10 cellular contexts compared by ENCODE assay signal in genomic region chr5:177537389-177538361, GRCh38. TPM values are rescaled to one million over a fixed set of nuclear protein-coding genes. Genes with fewer than 3 reads are reported as not detected.
DNase-seq lines count a peak whose midpoint lies in the region; ATAC-seq and TF ChIP-seq lines count a peak whose summit lies in the region.
"Had no signal": no experiment of that assay in that cellular context is flagged by ENCODE, and none has a peak within 500 bp of the region (broad histone marks: within the 10 kb centered on the region; RNA-seq: fewer than 3 reads in every experiment).

No MANE protein-coding gene starts in this region.

- in situ Hi-C loops in Caki2 (cut with HindIII; ENCODE audit: low pct_unique_long_range_greater_than_20kb, low sequenced_read_pairs): no loop called here

- no peak overlapping the region for H3K4me3 Mint-ChIP-seq in activated CD8-positive, alpha-beta T cell treated with anti-CD3 and anti-CD28 coated beads, Interleukin-2, amount 10 ng/mL, durations not matched to agents 7 days and 5 days

- no peak for TF ChIP-seq EP300 in sigmoid colon (IDR thresholded peaks at IDR 0.05)

- no peaks in the 10 kb centered on the region for H3K27me3 ChIP-seq in foreskin keratinocyte
- no peaks in the 10 kb centered on the region for H3K27me3 ChIP-seq in sigmoid colon

- H3K27ac ChIP-seq in VCaP (peak overlapping the region; percentile 75), foreskin keratinocyte (peak overlapping the region; percentile 59), sigmoid colon (peak overlapping the region; percentile 72 to 83 (median 76))
- H3K27ac ChIP-seq: PC-9 had no signal

- no peak overlapping the region for H3K4me3 ChIP-seq in sigmoid colon
- H3K4me3 ChIP-seq: PC-9 had no signal

- TF ChIP-seq CTCF in VCaP (conservative IDR thresholded peaks at IDR 0.05): no peak
- no peak for TF ChIP-seq CTCF in foreskin keratinocyte (conservative IDR thresholded peaks at IDR 0.05)
- no peak for TF ChIP-seq CTCF in sigmoid colon (IDR thresholded peaks at IDR 0.05)

- H3K4me1 Mint-ChIP-seq in activated CD8-positive, alpha-beta T cell treated with anti-CD3 and anti-CD28 coated beads, Interleukin-2, amount 10 ng/mL, durations not matched to agents 7 days and 5 days (ENCODE audit: low read depth): peaks cover 4% of the 10 kb centered on the region

- DNase-seq in Caki2 (ENCODE audit: low read depth) (peak; percentile 55), foreskin keratinocyte (peak; percentile 62 to 63), sigmoid colon (peak; percentile 85), T-helper 1 cell (no peak)
- no peak for DNase-seq in activated CD8-positive, alpha-beta T cell treated with anti-CD3 and anti-CD28 coated beads, Interleukin-2, amount 10 ng/mL, durations not matched to agents 7 days and 5 days
- DNase-seq: activated naive CD4-positive, alpha-beta T cell treated with Interleukin-2 at 50 U/mL for 16 hours; PC-9 had no signal

- WGBS in sigmoid colon, 2 donors: 27 to 56% methylated on average over 15 of the region's 15 CpGs

- CTCF ChIA-PET in activated CD8-positive, alpha-beta T cell treated with anti-CD3 and anti-CD28 coated beads, Interleukin-2, amount 10 ng/mL, durations not matched to agents 7 days and 5 days (lab: Charles Lee): no interaction called here

- no peaks in the 10 kb centered on the region for H3K9me3 Mint-ChIP-seq in activated CD8-positive, alpha-beta T cell treated with anti-CD3 and anti-CD28 coated beads, Interleukin-2, amount 10 ng/mL, durations not matched to agents 7 days and 5 days (ENCODE audit: insufficient read depth)

- H3K27me3 Mint-ChIP-seq in activated CD8-positive, alpha-beta T cell treated with anti-CD3 and anti-CD28 coated beads, Interleukin-2, amount 10 ng/mL, durations not matched to agents 7 days and 5 days (ENCODE audit: low read depth): no peaks in the 10 kb centered on the region

- ATAC-seq in foreskin keratinocyte: peak; percentile 82
- no peak for ATAC-seq in HG02870 (IDR thresholded peaks at IDR 0.05; ENCODE audit: unreplicated experiment)
- no peak for ATAC-seq in GM18511 (IDR thresholded peaks at IDR 0.05; ENCODE audit: unreplicated experiment)
- no peak for ATAC-seq in activated CD8-positive, alpha-beta T cell treated with anti-CD3 and anti-CD28 coated beads, Interleukin-2, amount 10 ng/mL, durations not matched to agents 7 days and 5 days

- no peaks in the 10 kb centered on the region for H3K9me3 ChIP-seq in sigmoid colon

- no peak overlapping the region for H3K27ac Mint-ChIP-seq in activated CD8-positive, alpha-beta T cell treated with anti-CD3 and anti-CD28 coated beads, Interleukin-2, amount 10 ng/mL, durations not matched to agents 7 days and 5 days

- peaks cover 0 to 51% (median 13%) of the 10 kb centered on the region in 4 donors for H3K36me3 ChIP-seq in sigmoid colon

- intact Hi-C loops in sigmoid colon (cut with DNase I): no loop called here

- POLR2A ChIA-PET in activated CD8-positive, alpha-beta T cell treated with anti-CD3 and anti-CD28 coated beads, Interleukin-2, amount 10 ng/mL, durations not matched to agents 7 days and 5 days (lab: Charles Lee): interaction anchor here (1.6 kb wide), 1 partner anchor 11 kb away, joined by 5 read pairs; no protein-coding TSS in a partner anchor

- H3K4me1 ChIP-seq in foreskin keratinocyte (peaks cover 10% of the 10 kb centered on the region), sigmoid colon (peaks cover 0 to 75% (median 61%) of the 10 kb centered on the region in 4 donors)

- H3K36me3 Mint-ChIP-seq in activated CD8-positive, alpha-beta T cell treated with anti-CD3 and anti-CD28 coated beads, Interleukin-2, amount 10 ng/mL, durations not matched to agents 7 days and 5 days (ENCODE audit: low read depth): peaks cover 19% of the 10 kb centered on the region

- no peak for TF ChIP-seq POLR2A in sigmoid colon (IDR thresholded peaks at IDR 0.05)

RNA-seq across cellular contexts. Expression of gene FAM193B, which starts 16.7 kb away (rescaled TPM):
- total RNA-seq in Caki2 (2014; rRNA removed; shearing (Covaris generic); ENCODE audit: low replicate concordance): 29.2 and 33.6 TPM in 2 replicates
- 38.3 and 42.1 TPM in 2 replicates for total RNA-seq in foreskin keratinocyte
- 29.7 and 31.9 TPM in 2 replicates for polyA plus RNA-seq in foreskin keratinocyte
- 10 to 100 TPM; 39.6 to 82.8 (median 43.9) TPM for total RNA-seq in sigmoid colon
- polyA plus RNA-seq in sigmoid colon: 10 to 100 TPM in 2 of 3 donors, 1 to 10 TPM in 1; 9.0 to 87.4 (median 10.2) TPM
- 100 to 1,000 TPM in 1 of 2 experiments, 10 to 100 TPM in 1; 95.8 to 105 TPM for total RNA-seq in activated CD8-positive, alpha-beta T cell treated with anti-CD3 and anti-CD28 coated beads, Interleukin-2, amount 10 ng/mL, durations not matched to agents 7 days and 5 days

RNA-seq across cellular contexts. Expression of gene DDX41, which starts 20.9 kb away (rescaled TPM):
- total RNA-seq in Caki2 (2014; rRNA removed; shearing (Covaris generic); ENCODE audit: low replicate concordance): 145 and 172 TPM in 2 replicates
- total RNA-seq in foreskin keratinocyte (87.1 and 91.0 TPM in 2 replicates), sigmoid colon (10 to 100 TPM; 47.8 to 55.1 (median 51.6) TPM)
- polyA plus RNA-seq in foreskin keratinocyte (82.6 and 85.8 TPM in 2 replicates), sigmoid colon (10 to 100 TPM; 69.7 to 78.4 (median 72.6) TPM)
- 100 to 1,000 TPM; 135 to 149 TPM for total RNA-seq in activated CD8-positive, alpha-beta T cell treated with anti-CD3 and anti-CD28 coated beads, Interleukin-2, amount 10 ng/mL, durations not matched to agents 7 days and 5 days

RNA-seq across cellular contexts. Expression of gene DOK3, which starts 28.0 kb away (rescaled TPM):
- 0.57 and 0.72 TPM in 2 replicates for total RNA-seq in Caki2 (2014; rRNA removed; shearing (Covaris generic); ENCODE audit: low replicate concordance)
- total RNA-seq in foreskin keratinocyte (2.1 and 2.2 TPM in 2 replicates), sigmoid colon (1 to 10 TPM; 4.6 to 8.0 (median 6.5) TPM)
- polyA plus RNA-seq in foreskin keratinocyte (1.4 and 2.0 TPM in 2 replicates), sigmoid colon (10 to 100 TPM in 1 of 3 donors, 1 to 10 TPM in 2; 3.0 to 20.2 (median 7.2) TPM)
- 1 to 10 TPM; 7.3 to 7.8 TPM for total RNA-seq in activated CD8-positive, alpha-beta T cell treated with anti-CD3 and anti-CD28 coated beads, Interleukin-2, amount 10 ng/mL, durations not matched to agents 7 days and 5 days

RNA-seq across cellular contexts. Expression of gene PDLIM7, which starts 40.3 kb away (rescaled TPM):
- total RNA-seq in Caki2 (2014; rRNA removed; shearing (Covaris generic); ENCODE audit: low replicate concordance): 188 and 198 TPM in 2 replicates
- total RNA-seq in foreskin keratinocyte (71.7 and 77.8 TPM in 2 replicates), sigmoid colon (100 to 1,000 TPM; 274 to 923 (median 482) TPM)
- polyA plus RNA-seq in foreskin keratinocyte (106 and 107 TPM in 2 replicates), sigmoid colon (10 to 100 TPM in 2 of 3 donors, 1 to 10 TPM in 1; 7.2 to 58.5 (median 14.4) TPM)
- total RNA-seq in activated CD8-positive, alpha-beta T cell treated with anti-CD3 and anti-CD28 coated beads, Interleukin-2, amount 10 ng/mL, durations not matched to agents 7 days and 5 days: 10 to 100 TPM; 62.5 to 67.3 TPM

RNA-seq across cellular contexts. Expression of gene TMED9, which starts 54.3 kb away (rescaled TPM):
- 291 and 366 TPM in 2 replicates for total RNA-seq in Caki2 (2014; rRNA removed; shearing (Covaris generic); ENCODE audit: low replicate concordance)
- total RNA-seq in foreskin keratinocyte (138 and 155 TPM in 2 replicates), sigmoid colon (10 to 100 TPM; 48.9 to 64.5 (median 55.6) TPM)
- polyA plus RNA-seq in foreskin keratinocyte (262 and 316 TPM in 2 replicates), sigmoid colon (100 to 1,000 TPM in 1 of 3 donors, 10 to 100 TPM in 2; 37.2 to 221 (median 73.8) TPM)
- 100 to 1,000 TPM; 104 to 109 TPM for total RNA-seq in activated CD8-positive, alpha-beta T cell treated with anti-CD3 and anti-CD28 coated beads, Interleukin-2, amount 10 ng/mL, durations not matched to agents 7 days and 5 days

Comparison
In these comparisons a context has a peak if more than half of its experiments do, and no peak if none do; other contexts are left out.
1. DNase-seq: peak in Caki2 (single experiment), foreskin keratinocyte (2 of 2) and sigmoid colon (single experiment); none in T-helper 1 cell (0 of 5) and activated CD8-positive, alpha-beta T cell treated with anti-CD3 and anti-CD28 coated beads, Interleukin-2, amount 10 ng/mL, durations not matched to agents 7 days and 5 days (single experiment).
2. Peak in every context shown above with its lines, with median percentiles within 50 percentile points of each other: H3K27ac ChIP-seq.